In the genomic region with DNA sequence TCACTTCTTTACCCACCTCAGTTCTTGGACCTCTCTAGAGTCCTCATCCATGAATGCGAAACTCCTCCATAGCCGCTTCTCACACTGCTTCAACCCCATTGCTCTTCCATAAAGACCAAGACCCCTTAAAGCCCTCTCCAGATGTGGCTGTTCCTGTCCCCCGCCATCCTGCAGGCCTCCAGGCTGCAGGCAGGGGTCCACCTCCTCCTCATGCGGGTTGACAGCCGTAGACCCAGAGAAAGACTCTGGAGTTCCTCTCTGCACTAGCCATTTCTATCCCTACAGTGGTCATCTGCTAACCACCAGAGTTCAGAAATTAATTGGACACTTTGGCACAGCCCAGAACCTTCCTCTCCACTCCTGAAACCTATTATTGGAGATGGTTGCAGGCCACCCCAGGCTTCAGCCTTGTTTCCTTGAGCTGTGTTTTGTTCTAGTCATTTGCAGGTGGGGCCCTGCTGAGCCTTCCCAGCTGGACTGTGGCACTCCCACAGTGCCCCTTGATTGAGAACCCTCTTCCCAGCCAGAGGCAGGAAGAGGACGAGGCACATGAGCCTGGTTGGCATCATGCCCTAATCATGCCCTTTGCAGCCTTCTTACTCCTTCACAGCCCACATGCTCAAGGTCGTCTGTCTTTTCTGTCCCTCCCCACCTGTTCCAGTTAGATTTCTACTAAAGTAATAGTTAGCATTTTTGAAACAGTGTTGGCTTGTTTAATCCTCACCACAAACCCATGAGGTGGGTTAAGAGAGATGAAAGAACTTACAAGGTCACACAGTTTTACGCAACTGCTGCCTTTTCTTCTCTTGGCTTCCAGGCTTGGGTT, we compare ENCODE assay signal across 11 cellular contexts. TPM values are rescaled to one million over a fixed set of nuclear protein-coding genes. Genes with fewer than 3 reads are reported as not detected.
A peak's percentile ranks its signal among the peaks of the same experiment; 100 is the strongest.
DNase-seq lines count a peak whose midpoint lies in the region; ATAC-seq and TF ChIP-seq lines count a peak whose summit lies in the region.
"Had no signal": no experiment of that assay in that cellular context is flagged by ENCODE, and none has a peak within 500 bp of the region (broad histone marks: within the 10 kb centered on the region; RNA-seq: fewer than 3 reads in every experiment).

No MANE protein-coding gene starts in this region.

- POLR2A ChIA-PET in CD4-positive, alpha-beta T cell (lab: Charles Lee): interaction anchor here (1.0 kb wide), 1 partner anchor 22 kb away, joined by 4 read pairs; no protein-coding TSS in a partner anchor
- POLR2A ChIA-PET in HEK293 (lab: Yijun Ruan, JAX): no interaction called here
- POLR2A ChIA-PET in activated naive CD8-positive, alpha-beta T cell treated with anti-CD3 and anti-CD28 coated beads, Interleukin-2, amount 10 ng/mL, durations not matched to agents 7 days and 5 days (lab: Charles Lee): interaction anchor here (1.2 to 2.5 kb wide), 2 partner anchors 23 to 162 kb away, joined by 3 to 10 read pairs; a partner anchor contains a TSS
- POLR2A ChIA-PET in naive thymus-derived CD4-positive, alpha-beta T cell (lab: Charles Lee): interaction anchor here (0.7 to 1.5 kb wide), 3 partner anchors 19 to 355 kb away, joined by 3 to 6 read pairs (median 3); no protein-coding TSS in a partner anchor

- no peaks in the 10 kb centered on the region for H3K9me3 ChIP-seq in CD4-positive, alpha-beta T cell (ENCODE audit: control insufficient read depth, low read length)
- H3K9me3 ChIP-seq in HEK293 (ENCODE audit: control insufficient read depth, insufficient read depth, low read depth, low read length): no peaks in the 10 kb centered on the region
- H3K9me3 ChIP-seq in naive thymus-derived CD4-positive, alpha-beta T cell (ENCODE audit: control insufficient read depth in 2 of 3, low read length in 3 of 3): no peaks in the 10 kb centered on the region
- H3K9me3 ChIP-seq: SJCRH30 had no signal

- no peaks in the 10 kb centered on the region for H3K27me3 ChIP-seq in CD4-positive, alpha-beta T cell (ENCODE audit: control insufficient read depth, insufficient read depth, low read length)
- H3K27me3 ChIP-seq in naive thymus-derived CD4-positive, alpha-beta T cell (ENCODE audit: control insufficient read depth in 2 of 2, insufficient read depth in 2 of 2, low read length in 2 of 2): no peaks in the 10 kb centered on the region
- H3K27me3 ChIP-seq: SJCRH30 had no signal

- intact Hi-C loops in CD4-positive, alpha-beta T cell (cut with DNase I, micrococcal nuclease): no loop called here
- intact Hi-C loops in naive thymus-derived CD4-positive, alpha-beta T cell (cut with micrococcal nuclease): no loop called here

- no peaks in the 10 kb centered on the region for H3K4me1 ChIP-seq in HEK293 (ENCODE audit: control insufficient read depth, insufficient read depth, low read length)
- H3K4me1 ChIP-seq in naive thymus-derived CD4-positive, alpha-beta T cell (ENCODE audit: control insufficient read depth in 2 of 2, insufficient read depth in 2 of 2, low read length in 2 of 2): peaks cover 49 to 68% of the 10 kb centered on the region in 2 donors

- CTCF ChIA-PET in CD4-positive, alpha-beta T cell (lab: Charles Lee): no interaction called here
- CTCF ChIA-PET in HEK293 (lab: Yijun Ruan, JAX): no interaction called here
- CTCF ChIA-PET in naive thymus-derived CD4-positive, alpha-beta T cell (lab: Charles Lee): no interaction called here

- ATAC-seq in CD4-positive, alpha-beta T cell (ENCODE audit: poor library complexity): peak; percentile 77
- peak; percentile 67 for ATAC-seq in activated naive CD8-positive, alpha-beta T cell treated with anti-CD3 and anti-CD28 coated beads, Interleukin-2, amount 10 ng/mL, durations not matched to agents 7 days and 5 days (ENCODE audit: low read depth)
- ATAC-seq in naive thymus-derived CD4-positive, alpha-beta T cell: peak; percentile 72
- ATAC-seq in HG03378 (IDR thresholded peaks at IDR 0.05; ENCODE audit: unreplicated experiment) (no peak), GM21786 (IDR thresholded peaks at IDR 0.05; ENCODE audit: unreplicated experiment) (no peak)

- no peak for DNase-seq in CD4-positive, alpha-beta T cell
- no peak for DNase-seq in activated naive CD8-positive, alpha-beta T cell treated with anti-CD3 and anti-CD28 coated beads, Interleukin-2, amount 10 ng/mL, durations not matched to agents 7 days and 5 days
- DNase-seq in naive thymus-derived CD4-positive, alpha-beta T cell: peak in 6 of 9 donors; percentile 27 to 56 (median 42)
- DNase-seq in NCI-H510A (lab: John Stamatoyannopoulos, UW): no peak
- no peak for DNase-seq in kidney glomerular epithelial cell (lab: John Stamatoyannopoulos, UW)
- DNase-seq: NCI-H2227 treated with DMSO at 0.1 percent for 48 hours had no signal

- H3K4me1 Mint-ChIP-seq in CD4-positive, alpha-beta T cell (ENCODE audit: low read depth): peaks cover 94% of the 10 kb centered on the region
- peaks cover 56% of the 10 kb centered on the region for H3K4me1 Mint-ChIP-seq in activated naive CD8-positive, alpha-beta T cell treated with anti-CD3 and anti-CD28 coated beads, Interleukin-2, amount 10 ng/mL, durations not matched to agents 7 days and 5 days
- H3K4me1 Mint-ChIP-seq in naive thymus-derived CD4-positive, alpha-beta T cell: peaks cover 67 to 98% (median 93%) of the 10 kb centered on the region in 7 donors

- H3K27me3 Mint-ChIP-seq in CD4-positive, alpha-beta T cell: no peaks in the 10 kb centered on the region
- H3K27me3 Mint-ChIP-seq in activated naive CD8-positive, alpha-beta T cell treated with anti-CD3 and anti-CD28 coated beads, Interleukin-2, amount 10 ng/mL, durations not matched to agents 7 days and 5 days: no peaks in the 10 kb centered on the region
- H3K27me3 Mint-ChIP-seq in naive thymus-derived CD4-positive, alpha-beta T cell: no peaks in the 10 kb centered on the region

- H3K36me3 Mint-ChIP-seq in CD4-positive, alpha-beta T cell (ENCODE audit: low read depth): peaks cover 13% of the 10 kb centered on the region
- peaks cover 14% of the 10 kb centered on the region for H3K36me3 Mint-ChIP-seq in activated naive CD8-positive, alpha-beta T cell treated with anti-CD3 and anti-CD28 coated beads, Interleukin-2, amount 10 ng/mL, durations not matched to agents 7 days and 5 days
- H3K36me3 Mint-ChIP-seq in naive thymus-derived CD4-positive, alpha-beta T cell: peaks cover 3 to 10% (median 3%) of the 10 kb centered on the region in 5 donors

- H3K27ac ChIP-seq in CD4-positive, alpha-beta T cell (ENCODE audit: low read depth, low read length): no peak overlapping the region
- no peak overlapping the region for H3K27ac ChIP-seq in HEK293 (ENCODE audit: extremely low read depth, low read depth, low read length)
- H3K27ac ChIP-seq in naive thymus-derived CD4-positive, alpha-beta T cell (ENCODE audit: low read depth, low read length): peak overlapping the region; percentile 34
- H3K27ac ChIP-seq: SJCRH30, skin epidermis had no signal

- no peak overlapping the region for H3K4me3 ChIP-seq in HEK293 (ENCODE audit: low read depth, low read length)
- H3K4me3 ChIP-seq in naive thymus-derived CD4-positive, alpha-beta T cell (ENCODE audit: low read length): peak overlapping the region; percentile 13
- H3K4me3 ChIP-seq: SJCRH30, skin epidermis had no signal

- peak overlapping the region; percentile 21 for H3K27ac Mint-ChIP-seq in CD4-positive, alpha-beta T cell
- peak overlapping the region; percentile 49 for H3K27ac Mint-ChIP-seq in activated naive CD8-positive, alpha-beta T cell treated with anti-CD3 and anti-CD28 coated beads, Interleukin-2, amount 10 ng/mL, durations not matched to agents 7 days and 5 days
- H3K27ac Mint-ChIP-seq in naive thymus-derived CD4-positive, alpha-beta T cell: peak overlapping the region in 6 of 9 donors; percentile 45 to 85 (median 66)

- no peaks in the 10 kb centered on the region for H3K36me3 ChIP-seq in HEK293 (ENCODE audit: control insufficient read depth in 2 of 2, insufficient read depth in 1 of 2, low read length in 2 of 2)
- no peaks in the 10 kb centered on the region for H3K36me3 ChIP-seq in naive thymus-derived CD4-positive, alpha-beta T cell (ENCODE audit: control insufficient read depth in 2 of 3, insufficient read depth in 3 of 3, low read length in 3 of 3)
- H3K36me3 ChIP-seq: SJCRH30 had no signal

- peak overlapping the region; percentile 58 for H3K4me3 Mint-ChIP-seq in CD4-positive, alpha-beta T cell
- peak overlapping the region; percentile 37 for H3K4me3 Mint-ChIP-seq in activated naive CD8-positive, alpha-beta T cell treated with anti-CD3 and anti-CD28 coated beads, Interleukin-2, amount 10 ng/mL, durations not matched to agents 7 days and 5 days
- peak overlapping the region; percentile 23 to 84 (median 66) for H3K4me3 Mint-ChIP-seq in naive thymus-derived CD4-positive, alpha-beta T cell

- no peak for TF ChIP-seq CTCF in CD4-positive, alpha-beta T cell (IDR thresholded peaks at IDR 0.05)
- no peak for TF ChIP-seq CTCF in HEK293 (tag by site-specific recombination; IDR thresholded peaks at IDR 0.05)

- H3K9me3 Mint-ChIP-seq in CD4-positive, alpha-beta T cell: no peaks in the 10 kb centered on the region
- peaks cover 3% of the 10 kb centered on the region for H3K9me3 Mint-ChIP-seq in activated naive CD8-positive, alpha-beta T cell treated with anti-CD3 and anti-CD28 coated beads, Interleukin-2, amount 10 ng/mL, durations not matched to agents 7 days and 5 days
- peaks cover 0 to 2% (median 0%) of the 10 kb centered on the region in 11 donors for H3K9me3 Mint-ChIP-seq in naive thymus-derived CD4-positive, alpha-beta T cell

TF ChIP-seq in HEK293, 187 proteins besides CTCF, POLR2A, EP300 and RAD21:
- TF ChIP-seq ZIC2 (tag by site-specific recombination; IDR thresholded peaks at IDR 0.05): peak; percentile 97
- peak; percentile 53 for TF ChIP-seq ZBTB8A (tag by site-specific recombination; IDR thresholded peaks at IDR 0.05)
- TF ChIP-seq FEZF1 (tag by site-specific recombination; IDR thresholded peaks at IDR 0.05): peak; percentile 76
- no peak for TF ChIP-seq ZNF433 (tag by site-specific recombination; IDR thresholded peaks at IDR 0.05; ENCODE audit: low read depth)
TF ChIP-seq in HEK293: peak in this region for 3.

RNA-seq across cellular contexts. Expression of a gene that starts 23.9 kb away (rescaled TPM):
- 10 to 100 TPM; 31.0 to 31.2 TPM for total RNA-seq in CD4-positive, alpha-beta T cell
- total RNA-seq in activated naive CD8-positive, alpha-beta T cell treated with anti-CD3 and anti-CD28 coated beads, Interleukin-2, amount 10 ng/mL, durations not matched to agents 7 days and 5 days: 10 to 100 TPM; 53.1 to 53.8 TPM
- 10 to 100 TPM; 39.0 to 68.7 (median 53.6) TPM for total RNA-seq in naive thymus-derived CD4-positive, alpha-beta T cell
- polyA plus RNA-seq in naive thymus-derived CD4-positive, alpha-beta T cell: 10 to 100 TPM; 41.7 to 74.0 TPM

Comparison
In these comparisons a context has a peak if more than half of its experiments do, and no peak if none do; other contexts are left out.
1. ATAC-seq: peak in CD4-positive, alpha-beta T cell (single experiment), activated naive CD8-positive, alpha-beta T cell treated with anti-CD3 and anti-CD28 coated beads, Interleukin-2, amount 10 ng/mL, durations not matched to agents 7 days and 5 days (single experiment) and naive thymus-derived CD4-positive, alpha-beta T cell (single experiment); none in HG03378 (single experiment) and GM21786 (single experiment).
2. DNase-seq: peak in naive thymus-derived CD4-positive, alpha-beta T cell (6 of 9); none in CD4-positive, alpha-beta T cell (0 of 10), activated naive CD8-positive, alpha-beta T cell treated with anti-CD3 and anti-CD28 coated beads, Interleukin-2, amount 10 ng/mL, durations not matched to agents 7 days and 5 days (single experiment), NCI-H510A (single experiment) and kidney glomerular epithelial cell (single experiment).
3. Peak in every context shown above with its lines, with median percentiles within 50 percentile points of each other: H3K27ac Mint-ChIP-seq and H3K4me3 Mint-ChIP-seq.